8 cellular contexts compared by ENCODE assay signal in the genomic region with DNA sequence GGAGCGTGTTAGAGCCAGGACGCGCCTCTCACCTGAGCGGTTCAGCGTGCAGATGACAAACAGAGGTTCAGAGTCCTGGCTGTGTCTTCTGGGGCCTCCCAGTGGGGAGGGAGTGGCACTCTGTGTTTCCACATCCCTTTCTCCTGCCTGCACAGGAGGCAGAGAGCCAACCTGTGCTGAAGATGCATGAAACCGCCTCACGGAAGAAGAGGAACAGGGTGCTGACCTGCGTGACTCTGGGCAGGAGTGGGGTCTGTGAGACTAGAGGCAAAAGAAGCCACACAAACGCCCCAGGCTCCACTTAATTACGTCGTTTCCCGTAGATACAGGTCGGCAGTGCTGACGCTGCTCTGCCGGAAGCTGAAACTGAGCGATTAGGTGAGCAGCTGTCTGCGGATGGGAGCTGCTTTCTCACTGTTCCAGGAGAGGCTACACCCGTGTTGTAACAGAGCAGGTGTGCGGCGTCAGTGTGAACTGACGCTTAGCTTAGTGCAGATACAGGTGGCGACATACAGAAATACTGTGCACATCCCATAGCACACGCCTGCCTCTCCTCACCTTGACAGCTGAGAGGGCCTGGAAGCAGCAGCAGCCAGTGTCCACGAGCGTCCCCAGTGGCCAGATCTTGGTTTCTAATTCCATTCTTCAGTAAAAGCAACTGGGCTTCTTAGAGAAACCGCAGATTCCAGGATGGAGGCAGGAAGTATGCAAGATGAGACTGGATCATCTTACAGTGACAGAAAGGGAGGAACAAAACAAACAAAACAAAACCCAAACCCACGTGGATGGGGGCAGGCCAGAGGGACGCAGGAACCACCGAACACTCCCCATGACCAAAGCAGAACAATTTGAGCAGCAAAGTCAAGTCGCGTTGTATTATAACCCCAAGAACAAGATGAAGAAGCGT. TPM values are rescaled to one million over a fixed set of nuclear protein-coding genes. Genes with fewer than 3 reads are reported as not detected.
DNase-seq lines count a peak whose midpoint lies in the region; ATAC-seq, FAIRE-seq and TF ChIP-seq lines count a peak whose summit lies in the region.

No MANE protein-coding gene starts in this region.

- no peak overlapping the region for H3T11ph ChIP-seq in H9 (ENCODE audit: low read length)

- H2BK12ac ChIP-seq in H9 (ENCODE audit: insufficient read length, low read depth, low read length) (no peak overlapping the region), neuronal stem cell (ENCODE audit: low read length) (no peak overlapping the region)

- H3K9me3 ChIP-seq in H9 (ENCODE audit: control insufficient read depth, low read depth, low read length): no peaks in the 10 kb centered on the region
- peaks cover 2 to 10% of the 10 kb centered on the region in 2 donors for H3K9me3 ChIP-seq in neuronal stem cell (replicated peaks in 1 of 2; ENCODE audit: control insufficient read depth in 2 of 2, insufficient read depth in 1 of 2, low read depth in 1 of 2, low read length in 2 of 2)
- H3K9me3 ChIP-seq in spleen: peaks cover 0 to 6% (median 0%) of the 10 kb centered on the region in 8 donors

- H3K56ac ChIP-seq in H9 (ENCODE audit: insufficient read length, low read depth, low read length): no peak overlapping the region

- no peaks in the 10 kb centered on the region for H3K23me2 ChIP-seq in H9 (ENCODE audit: insufficient read length, low read depth, low read length, poor library complexity, severe bottlenecking)

- no peak for ATAC-seq in left lobe of liver

- H4K20me1 ChIP-seq in H9 (ENCODE audit: control insufficient read depth, insufficient read depth, insufficient read length): no peaks in the 10 kb centered on the region

- no peak overlapping the region for H4K8ac ChIP-seq in H9 (replicated peaks; ENCODE audit: insufficient read length, low read depth, low read length)
- no peak overlapping the region for H4K8ac ChIP-seq in neuronal stem cell (ENCODE audit: low read depth, low read length)

- H3K4me3 Mint-ChIP-seq in H9: no peak overlapping the region

- H3K4me3 ChIP-seq in AG04449 (ENCODE audit: low read depth, low read length) (no peak overlapping the region; the same call in 1 of the 2 replicates), bronchial epithelial cell (ENCODE audit: low read depth, low read length) (no peak overlapping the region), neuronal stem cell (ENCODE audit: low read length in 2 of 2) (no peak overlapping the region), spleen (no peak overlapping the region)

- H3K36me3 Mint-ChIP-seq in H9 (ENCODE audit: insufficient read depth in 1 of 3, low read depth in 3 of 3): peaks cover 9 to 12% (median 11%) of the 10 kb centered on the region in 3 experiments; a peak in 6 of 7 replicates

- intact Hi-C loops in spleen (cut with DNase I; ENCODE audit: low total_unique reads): no loop called here

- no peak overlapping the region for H2BK20ac ChIP-seq in H9 (ENCODE audit: low read depth, low read length, poor library complexity, severe bottlenecking)

- H2BK120ac ChIP-seq in H9 (ENCODE audit: low read depth, low read length, poor library complexity, severe bottlenecking) (no peak overlapping the region), neuronal stem cell (ENCODE audit: low read depth, low read length) (no peak overlapping the region)

- peaks cover 7 to 10% of the 10 kb centered on the region in 2 experiments; a peak in 4 of 5 replicates for H3K9me3 Mint-ChIP-seq in H9

- no peak for TF ChIP-seq POLR2A in spleen (IDR thresholded peaks at IDR 0.05)

- TF ChIP-seq CTCF in AG04449 (IDR thresholded peaks at IDR 0.05; ENCODE audit: insufficient read depth, low read length, missing control alignments) (peak; percentile 79), H9 (conservative IDR thresholded peaks at IDR 0.05) (peak; percentile 73), bronchial epithelial cell (IDR thresholded peaks at IDR 0.05; ENCODE audit: insufficient read depth, low read length, severe bottlenecking) (peak; percentile 45), spleen (IDR thresholded peaks at IDR 0.05 in 8 of 11, conservative IDR thresholded peaks at IDR 0.05 in 3 of 11) (peak in 5 of 11 experiments; percentile 14 to 46 (median 28))

- H4K5ac ChIP-seq in H9 (ENCODE audit: insufficient read length, low read depth, low read length): no peak overlapping the region

- H3K79me1 ChIP-seq in H9 (ENCODE audit: insufficient read depth, low read depth, low read length, poor library complexity, severe bottlenecking) (no peaks in the 10 kb centered on the region), neuronal stem cell (ENCODE audit: low read depth, low read length) (peaks cover 1% of the 10 kb centered on the region)

- H3K36me3 ChIP-seq in bronchial epithelial cell (ENCODE audit: control insufficient read depth, insufficient read depth, low read length) (no peaks in the 10 kb centered on the region), neuronal stem cell (replicated peaks in 1 of 2; ENCODE audit: control insufficient read depth in 2 of 2, insufficient read depth in 2 of 2, low read length in 2 of 2) (peaks cover 0 to 2% of the 10 kb centered on the region in 2 donors), spleen (no peaks in the 10 kb centered on the region)

- no peak overlapping the region; a peak in 1 of 7 replicates for H3K27ac Mint-ChIP-seq in H9

- H2AK5ac ChIP-seq in H9 (ENCODE audit: insufficient read length, low read length): no peak overlapping the region
- H2AK5ac ChIP-seq in neuronal stem cell (ENCODE audit: low read depth, low read length): no peak overlapping the region

- peak; percentile 37 for DNase-seq in AG04449 (ENCODE audit: low read depth, low spot score)
- peak; percentile 66 for DNase-seq in H9
- peak; percentile 9 for DNase-seq in NCI-H226
- DNase-seq in bronchial epithelial cell (ENCODE audit: low read depth): peak; percentile 17
- DNase-seq in left lobe of liver (ENCODE audit: low spot score): peak; percentile 43
- DNase-seq in cortex of kidney (lab: John Stamatoyannopoulos, UW): no peak
- no peak for DNase-seq in neuronal stem cell (ENCODE audit: low spot score)
- DNase-seq in spleen: no peak

- H3K4me2 ChIP-seq in H9 (ENCODE audit: insufficient read depth, insufficient read length, low read length): no peak overlapping the region
- H3K4me2 ChIP-seq in neuronal stem cell (ENCODE audit: insufficient read depth, low read length, poor library complexity, severe bottlenecking): no peak overlapping the region

- no peaks in the 10 kb centered on the region for H3K27me3 ChIP-seq in H9 (ENCODE audit: insufficient read depth, low read length)
- no peaks in the 10 kb centered on the region for H3K27me3 ChIP-seq in bronchial epithelial cell (ENCODE audit: control insufficient read depth, insufficient read depth, low read length)
- H3K27me3 ChIP-seq in neuronal stem cell (ENCODE audit: control insufficient read depth in 3 of 3, insufficient read depth in 3 of 3, low read depth in 1 of 3, low read length in 3 of 3): no peaks in the 10 kb centered on the region
- H3K27me3 ChIP-seq in spleen (replicated peaks in 1 of 7): peaks cover 0 to 67% (median 14%) of the 10 kb centered on the region in 7 donors

- H3K23ac ChIP-seq in H9 (ENCODE audit: insufficient read length, low read depth, low read length) (no peak overlapping the region), neuronal stem cell (ENCODE audit: low read depth, low read length, poor library complexity) (no peak overlapping the region)

- H3K4me1 Mint-ChIP-seq in H9: peaks cover 17 to 25% of the 10 kb centered on the region in 2 experiments

- no peak overlapping the region for H3K27ac ChIP-seq in H9 (ENCODE audit: insufficient read length, low read depth, low read length)
- no peak overlapping the region for H3K27ac ChIP-seq in neuronal stem cell (replicated peaks; ENCODE audit: low read length)
- no peak overlapping the region for H3K27ac ChIP-seq in spleen

- H3K79me2 ChIP-seq in H9 (ENCODE audit: insufficient read depth, low read length): no peaks in the 10 kb centered on the region

- no peak overlapping the region for H2BK5ac ChIP-seq in H9 (ENCODE audit: insufficient read length, low read length)
- no peak overlapping the region for H2BK5ac ChIP-seq in neuronal stem cell (ENCODE audit: low read length)

- H3K14ac ChIP-seq in H9 (ENCODE audit: insufficient read depth, low read length) (0 out of 2 replicates have a peak overlapping the region, but pooled peaks have one; percentile 13), neuronal stem cell (ENCODE audit: low read length) (no peak overlapping the region)

- H3K18ac ChIP-seq in H9 (ENCODE audit: insufficient read length, low read depth, low read length): no peak overlapping the region
- H3K18ac ChIP-seq in neuronal stem cell (ENCODE audit: low read length): no peak overlapping the region

- H3K9ac ChIP-seq in H9 (ENCODE audit: extremely low read depth, insufficient read length, low read length) (no peak overlapping the region), neuronal stem cell (ENCODE audit: low read depth, low read length, poor library complexity) (no peak overlapping the region)

- H3K4ac ChIP-seq in H9 (ENCODE audit: low read depth, low read length) (no peak overlapping the region), neuronal stem cell (ENCODE audit: low read length) (no peak overlapping the region)

- WGBS in H9 (ENCODE audit: extremely low coverage, insufficient read length, low lambda C conversion rate): no CpG with 5 or more reads among the region's 32 CpGs
- no CpG with 5 or more reads among the region's 32 CpGs for WGBS in neuronal stem cell (ENCODE audit: extremely low coverage in 2 of 2, insufficient read length in 2 of 2, insufficient replicate concordance in 1 of 2), 2 donors
- 72 to 82% (median 75%) methylated on average over 32 of the region's 32 CpGs for WGBS in spleen, 5 donors

- H3K4me1 ChIP-seq in H9 (ENCODE audit: insufficient read depth, low read length) (no peaks in the 10 kb centered on the region; the same call in 1 of the 2 replicates), neuronal stem cell (ENCODE audit: control insufficient read depth in 2 of 2, insufficient read depth in 1 of 2, low read depth in 1 of 2, low read length in 2 of 2) (peaks cover 6% of the 10 kb centered on the region in 2 donors), spleen (peaks cover 6 to 23% (median 14%) of the 10 kb centered on the region in 6 donors)

- CTCF ChIA-PET in AG04449 (lab: Yijun Ruan, JAX): interaction anchor here (1.0 to 3.8 kb wide), 10 partner anchors 9 to 631 kb away, joined by 3 to 26 read pairs (median 5); no protein-coding TSS in a partner anchor

- FAIRE-seq in bronchial epithelial cell (lab: Jason Lieb, UNC): peak; percentile 60

- H2BK15ac ChIP-seq in H9 (ENCODE audit: low read depth, low read length) (no peak overlapping the region), neuronal stem cell (ENCODE audit: low read length) (no peak overlapping the region)

- H3K27me3 Mint-ChIP-seq in H9 (ENCODE audit: low read depth): peaks cover 3% of the 10 kb centered on the region

- H4K91ac ChIP-seq in H9 (ENCODE audit: insufficient read length, low read depth, low read length) (no peak overlapping the region), neuronal stem cell (ENCODE audit: low read depth, low read length, poor library complexity) (no peak overlapping the region)

- POLR2A ChIA-PET in AG04449 (lab: Yijun Ruan, JAX): no interaction called here

- H2AFZ ChIP-seq in H9 (ENCODE audit: low read length) (no peak overlapping the region), neuronal stem cell (ENCODE audit: low read length) (no peak overlapping the region)

RNA-seq across cellular contexts. Expression of a gene that starts 37.7 kb away (rescaled TPM):
- total RNA-seq in H9 (2021): 17.0 and 18.5 TPM in 2 replicates
- total RNA-seq in bronchial epithelial cell: under 0.01 TPM in 2 replicates
- total RNA-seq in left lobe of liver: 14.9 TPM
- 20.8 TPM for polyA plus RNA-seq in neuronal stem cell (2013, experiment 1 of 2)
- 20.3 TPM for polyA plus RNA-seq in neuronal stem cell (2013, experiment 2 of 2)
- 10 to 100 TPM in 6 of 7 donors, 1 to 10 TPM in 1; 6.6 to 21.4 (median 16.5) TPM for total RNA-seq in spleen
- 1 to 10 TPM; 4.3 to 9.0 (median 4.7) TPM for polyA plus RNA-seq in spleen

Comparison
In these comparisons a context has a peak if more than half of its experiments do, and no peak if none do; other contexts are left out.
1. DNase-seq: peak in AG04449 (single experiment), H9 (single experiment), NCI-H226 (single experiment), bronchial epithelial cell (single experiment) and left lobe of liver (single experiment); none in cortex of kidney (single experiment), neuronal stem cell (single experiment) and spleen (single experiment).